Comparison of ENCODE assay signal across 6 cellular contexts in genomic region chr22:47341464-47341863, GRCh38.
"Had no signal": no experiment of that assay in that cellular context is flagged by ENCODE, and none has a peak within 500 bp of the region (broad histone marks: within the 10 kb centered on the region; RNA-seq: fewer than 3 reads in every experiment).

No MANE protein-coding gene starts in this region.

- FAIRE-seq: HepG2, HTR-8/SVneo, K562 had no signal

- H3K4me3 Mint-ChIP-seq: IgD-negative memory B cell had no signal

- H3K27ac ChIP-seq: HL-60 had no signal

- H3K4me3 ChIP-seq: K562 had no signal

- DNase-seq: IMR-90 had no signal

- ATAC-seq: HepG2, K562 had no signal

- H3K4me1 Mint-ChIP-seq: IgD-negative memory B cell had no signal

- H3K27ac Mint-ChIP-seq: IgD-negative memory B cell had no signal
